16 cellular contexts compared by ENCODE assay signal in the genomic region with DNA sequence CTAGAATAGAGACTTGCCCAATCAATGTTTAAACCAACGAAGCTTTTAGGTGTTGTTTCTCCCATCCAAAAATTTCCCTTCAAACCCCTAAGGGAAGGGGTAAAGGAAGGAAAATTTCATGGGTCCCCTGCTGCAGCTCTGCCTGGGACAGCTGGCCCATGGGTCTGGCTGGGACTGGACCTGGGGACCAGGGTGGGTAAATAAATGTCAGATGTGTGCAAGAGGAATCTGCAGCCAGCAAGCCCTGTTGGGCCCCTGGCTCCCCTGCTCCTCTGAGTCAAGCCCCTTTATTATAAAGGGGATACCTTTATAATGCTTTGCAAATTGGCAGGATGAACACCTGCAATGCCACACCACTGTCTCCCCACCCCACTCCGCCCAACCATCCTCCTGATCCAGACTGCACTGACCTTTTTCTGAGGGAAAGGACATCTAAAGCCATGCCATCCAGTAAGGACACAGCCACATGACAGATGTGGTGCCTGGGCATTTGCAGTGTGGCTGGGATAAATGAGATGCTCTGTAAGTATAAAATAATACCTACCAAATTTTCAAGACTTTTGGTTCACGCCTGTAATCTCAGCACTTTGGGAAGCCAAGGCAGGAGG. TPM values are rescaled to one million over a fixed set of nuclear protein-coding genes. Genes with fewer than 3 reads are reported as not detected.
"Had no signal": no experiment of that assay in that cellular context is flagged by ENCODE, and none has a peak within 500 bp of the region (broad histone marks: within the 10 kb centered on the region; RNA-seq: fewer than 3 reads in every experiment).

No MANE protein-coding gene starts in this region.

- H3K4me3 ChIP-seq: dorsolateral prefrontal cortex, esophagus muscularis mucosa, left ventricle myocardium inferior, transverse colon had no signal

- H3K27ac ChIP-seq: esophagus muscularis mucosa, left ventricle myocardium inferior, transverse colon had no signal

- DNase-seq: activated effector memory CD4-positive, alpha-beta T cell treated with Interleukin-2 at 50 U/mL for 16 hours; activated T-cell treated with anti-CD3 and anti-CD28 coated beads, Interleukin-2, amount 50 U/mL, for 1 hour; left ventricle myocardium inferior; T-helper 17 cell; transverse colon had no signal

- H3K27ac Mint-ChIP-seq: activated CD4-positive, alpha-beta T cell treated with anti-CD3 and anti-CD28 coated beads, Interleukin-2, amount 10 ng/mL, durations not matched to agents 24 days and 14 days; activated naive CD4-positive, alpha-beta T cell treated with anti-CD3 and anti-CD28 coated beads, Interleukin-2, amount 50 U/mL, for 24 hours; T-helper 17 cell; WTC11 had no signal

- H3K27me3 ChIP-seq: transverse colon had no signal

- H3K4me3 Mint-ChIP-seq: activated CD4-positive, alpha-beta T cell treated with anti-CD3 and anti-CD28 coated beads, Interleukin-2, amount 10 ng/mL, durations not matched to agents 24 days and 14 days; activated naive CD4-positive, alpha-beta T cell treated with anti-CD3 and anti-CD28 coated beads, Interleukin-2, amount 50 U/mL, for 24 hours; neural crest cell; T-helper 17 cell; WTC11 had no signal

- FAIRE-seq: endometrium had no signal

- H3K9me3 Mint-ChIP-seq: activated CD4-positive, alpha-beta T cell treated with anti-CD3 and anti-CD28 coated beads, Interleukin-2, amount 10 ng/mL, durations not matched to agents 24 days and 14 days had no signal

- H3K36me3 ChIP-seq: esophagus muscularis mucosa, left ventricle myocardium inferior, transverse colon had no signal

- H3K9me3 ChIP-seq: esophagus muscularis mucosa, transverse colon had no signal

- ATAC-seq: T-helper 17 cell, WTC11 had no signal

RNA-seq across cellular contexts. Expression of gene TMEM125, which starts 1.9 kb away (rescaled TPM):
- total RNA-seq: activated CD4-positive, alpha-beta T cell treated with anti-CD3 and anti-CD28 coated beads, Interleukin-2, amount 10 ng/mL, durations not matched to agents 24 days and 14 days; left ventricle myocardium inferior; osteocyte; T-helper 17 cell had no signal

RNA-seq across cellular contexts. Expression of gene C1orf210, which starts 17.5 kb away (rescaled TPM):
- total RNA-seq: activated CD4-positive, alpha-beta T cell treated with anti-CD3 and anti-CD28 coated beads, Interleukin-2, amount 10 ng/mL, durations not matched to agents 24 days and 14 days; cerebellum; esophagus muscularis mucosa; fibroblast of villous mesenchyme; left ventricle myocardium inferior; neural crest cell; osteocyte; skeletal muscle tissue; T-helper 17 cell had no signal

RNA-seq across cellular contexts. Expression of gene TIE1, which starts 32.9 kb away (rescaled TPM):
- total RNA-seq: osteocyte, T-helper 17 cell had no signal
